Comparison of ENCODE assay signal across 19 cellular contexts in genomic region chr6:168774381-168774780, GRCh38.
DNase-seq lines count a peak whose midpoint lies in the region; ATAC-seq and TF ChIP-seq lines count a peak whose summit lies in the region.
"Had no signal": no experiment of that assay in that cellular context is flagged by ENCODE, and none has a peak within 500 bp of the region (broad histone marks: within the 10 kb centered on the region; RNA-seq: fewer than 3 reads in every experiment).

No MANE protein-coding gene starts in this region.

- H3K9me3 Mint-ChIP-seq in activated T-cell treated with anti-CD3 and anti-CD28 coated beads, Interleukin-2, amount 50 U/mL, for 24 hours: peaks cover 36% of the 10 kb centered on the region

- H3K27me3 Mint-ChIP-seq in activated T-cell treated with anti-CD3 and anti-CD28 coated beads, Interleukin-2, amount 50 U/mL, for 24 hours: peaks cover 17% of the 10 kb centered on the region

- H3K4me3 ChIP-seq in MG63 (no peak overlapping the region), fibroblast of mammary gland (ENCODE audit: control insufficient read depth, low read depth, low read length) (no peak overlapping the region)
- H3K4me3 ChIP-seq: K562, PC-9, SJCRH30 had no signal

- TF ChIP-seq CTCF in fibroblast of mammary gland (conservative IDR thresholded peaks at IDR 0.05; ENCODE audit: control insufficient read depth, insufficient read depth, low read depth, low read length): no peak

- H3K4me1 Mint-ChIP-seq in activated T-cell treated with anti-CD3 and anti-CD28 coated beads, Interleukin-2, amount 50 U/mL, for 24 hours (ENCODE audit: low read depth): no peaks in the 10 kb centered on the region

- ATAC-seq in SK-N-SH treated with all-trans-retinoic acid at 6 μM for 48 hours (no peak), HG03095 (IDR thresholded peaks at IDR 0.05; ENCODE audit: unreplicated experiment) (no peak)
- ATAC-seq: HCT116, K562, Right ventricle myocardium inferior had no signal

- peak; percentile 21 for DNase-seq in MG63
- DNase-seq in astrocyte of the hippocampus (ENCODE audit: low read depth, low spot score): peak; percentile 9
- DNase-seq in fibroblast of mammary gland (ENCODE audit: low read depth): peak; percentile 35
- DNase-seq in stromal cell of bone marrow (ENCODE audit: low read depth): peak; percentile 30
- no peak for DNase-seq in activated T-cell treated with anti-CD3 and anti-CD28 coated beads, Interleukin-2, amount 50 U/mL, for 24 hours
- DNase-seq: Calu3, DMS79 treated with DMSO at 0.1 percent for 48 hours, Kasumi-1, MV-4-11, NCI-H1105, NCI-H2029, NCI-H526 treated with DMSO at 0.1 percent for 48 hours, PC-9, SJCRH30 had no signal

- no peaks in the 10 kb centered on the region for H3K36me3 ChIP-seq in MG63
- H3K36me3 ChIP-seq: SJCRH30 had no signal

- H3K4me3 Mint-ChIP-seq in activated T-cell treated with anti-CD3 and anti-CD28 coated beads, Interleukin-2, amount 50 U/mL, for 24 hours: no peak overlapping the region

- H3K27me3 ChIP-seq in MG63: no peaks in the 10 kb centered on the region
- H3K27me3 ChIP-seq: SJCRH30 had no signal

- no peaks in the 10 kb centered on the region for H3K36me3 Mint-ChIP-seq in activated T-cell treated with anti-CD3 and anti-CD28 coated beads, Interleukin-2, amount 50 U/mL, for 24 hours (ENCODE audit: low read depth)

- H3K9me3 ChIP-seq in MG63: peaks cover 17% of the 10 kb centered on the region
- H3K9me3 ChIP-seq: SJCRH30 had no signal

- H3K27ac Mint-ChIP-seq in activated T-cell treated with anti-CD3 and anti-CD28 coated beads, Interleukin-2, amount 50 U/mL, for 24 hours: no peak overlapping the region

TF ChIP-seq in SK-N-SH treated with all-trans-retinoic acid at 6 μM for 48 hours, 23 proteins besides CTCF, POLR2A, EP300 and RAD21:
- TF ChIP-seq, protein P1, sequence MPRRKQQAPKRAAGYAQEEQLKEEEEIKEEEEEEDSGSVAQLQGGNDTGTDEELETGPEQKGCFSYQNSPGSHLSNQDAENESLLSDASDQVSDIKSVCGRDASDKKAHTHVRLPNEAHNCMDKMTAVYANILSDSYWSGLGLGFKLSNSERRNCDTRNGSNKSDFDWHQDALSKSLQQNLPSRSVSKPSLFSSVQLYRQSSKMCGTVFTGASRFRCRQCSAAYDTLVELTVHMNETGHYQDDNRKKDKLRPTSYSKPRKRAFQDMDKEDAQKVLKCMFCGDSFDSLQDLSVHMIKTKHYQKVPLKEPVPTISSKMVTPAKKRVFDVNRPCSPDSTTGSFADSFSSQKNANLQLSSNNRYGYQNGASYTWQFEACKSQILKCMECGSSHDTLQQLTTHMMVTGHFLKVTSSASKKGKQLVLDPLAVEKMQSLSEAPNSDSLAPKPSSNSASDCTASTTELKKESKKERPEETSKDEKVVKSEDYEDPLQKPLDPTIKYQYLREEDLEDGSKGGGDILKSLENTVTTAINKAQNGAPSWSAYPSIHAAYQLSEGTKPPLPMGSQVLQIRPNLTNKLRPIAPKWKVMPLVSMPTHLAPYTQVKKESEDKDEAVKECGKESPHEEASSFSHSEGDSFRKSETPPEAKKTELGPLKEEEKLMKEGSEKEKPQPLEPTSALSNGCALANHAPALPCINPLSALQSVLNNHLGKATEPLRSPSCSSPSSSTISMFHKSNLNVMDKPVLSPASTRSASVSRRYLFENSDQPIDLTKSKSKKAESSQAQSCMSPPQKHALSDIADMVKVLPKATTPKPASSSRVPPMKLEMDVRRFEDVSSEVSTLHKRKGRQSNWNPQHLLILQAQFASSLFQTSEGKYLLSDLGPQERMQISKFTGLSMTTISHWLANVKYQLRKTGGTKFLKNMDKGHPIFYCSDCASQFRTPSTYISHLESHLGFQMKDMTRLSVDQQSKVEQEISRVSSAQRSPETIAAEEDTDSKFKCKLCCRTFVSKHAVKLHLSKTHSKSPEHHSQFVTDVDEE (CRISPR knock-in tag; IDR thresholded peaks at IDR 0.05): no peak
- TF ChIP-seq ZC3H10 (CRISPR knock-in tag; IDR thresholded peaks at IDR 0.05) (no peak), CSDC2 (CRISPR knock-in tag; IDR thresholded peaks at IDR 0.05) (no peak), TCF4 (CRISPR knock-in tag; IDR thresholded peaks at IDR 0.05; ENCODE audit: borderline replicate concordance) (no peak), ZNF565 (CRISPR knock-in tag; conservative IDR thresholded peaks at IDR 0.05; ENCODE audit: low read depth) (no peak)
TF ChIP-seq in SK-N-SH treated with all-trans-retinoic acid at 6 μM for 48 hours: peak in this region for 0.
